In genomic region chr10:31978158-31978483, GRCh38 we compare ENCODE assay signal across 2 cellular contexts.
TF ChIP-seq lines count a peak whose summit lies in the region.

No MANE protein-coding gene starts in this region.

TF ChIP-seq in A549, 52 proteins besides CTCF, POLR2A, EP300 and RAD21:
- TF ChIP-seq NFE2L2 (conservative IDR thresholded peaks at IDR 0.05; ENCODE audit: low read length): no peak
- TF ChIP-seq ZC3H11A (IDR thresholded peaks at IDR 0.05): no peak
- no peak for TF ChIP-seq SMC3 (IDR thresholded peaks at IDR 0.05)
- no peak for TF ChIP-seq HOXB5 (CRISPR knock-in tag; IDR thresholded peaks at IDR 0.05)
- no peak for TF ChIP-seq CHD4 (IDR thresholded peaks at IDR 0.05; ENCODE audit: borderline replicate concordance)
- TF ChIP-seq ESRRA (IDR thresholded peaks at IDR 0.05; ENCODE audit: borderline replicate concordance, low read length): no peak
- no peak for TF ChIP-seq GATA3 (IDR thresholded peaks at IDR 0.05; ENCODE audit: borderline replicate concordance)
- peak; percentile 99 for TF ChIP-seq MAFK (IDR thresholded peaks at IDR 0.05; ENCODE audit: partially characterized antibody)

TF ChIP-seq in endothelial cell of umbilical vein, 7 proteins besides CTCF, POLR2A, EP300 and RAD21:
- TF ChIP-seq POLR2AphosphoS5 (IDR thresholded peaks at IDR 0.05; ENCODE audit: insufficient read depth, low read depth, low read length) (no peak), EZH2 (IDR thresholded peaks at IDR 0.05; ENCODE audit: borderline replicate concordance, low read depth, low read length, severe bottlenecking) (no peak), FOS (IDR thresholded peaks at IDR 0.05; ENCODE audit: borderline replicate concordance, insufficient read depth, low read length) (no peak), GATA2 (IDR thresholded peaks at IDR 0.05; ENCODE audit: insufficient read depth, insufficient read length, low read depth, low read length) (no peak), JUN (IDR thresholded peaks at IDR 0.05; ENCODE audit: borderline replicate concordance, insufficient read depth, insufficient read length, low read depth) (no peak), MYC (IDR thresholded peaks at IDR 0.05; ENCODE audit: low read depth, low read length) (no peak), MAX (IDR thresholded peaks at IDR 0.05; ENCODE audit: insufficient read depth, insufficient read length) (no peak)
